2 cellular contexts compared by ENCODE assay signal in genomic region chr11:708511-708910, GRCh38.
TF ChIP-seq lines count a peak whose summit lies in the region.

No MANE protein-coding gene starts in this region.

TF ChIP-seq in HCT116, 20 proteins besides CTCF, POLR2A, EP300 and RAD21:
- TF ChIP-seq EGR1 (IDR thresholded peaks at IDR 0.05; ENCODE audit: low read depth): no peak
- TF ChIP-seq JUND (IDR thresholded peaks at IDR 0.05): no peak
- no peak for TF ChIP-seq SIN3A (IDR thresholded peaks at IDR 0.05; ENCODE audit: low read depth)
- TF ChIP-seq ZFX (IDR thresholded peaks at IDR 0.05): no peak
- TF ChIP-seq ATF3 (IDR thresholded peaks at IDR 0.05): no peak
- no peak for TF ChIP-seq EZH2phosphoT487 (IDR thresholded peaks at IDR 0.05; ENCODE audit: borderline replicate concordance)
- TF ChIP-seq YY1 (IDR thresholded peaks at IDR 0.05; ENCODE audit: extremely low read depth, insufficient replicate concordance, low read depth, low read length): no peak
- no peak for TF ChIP-seq SP1 (IDR thresholded peaks at IDR 0.05; ENCODE audit: low read depth)
- TF ChIP-seq TCF7L2 (IDR thresholded peaks at IDR 0.05; ENCODE audit: borderline replicate concordance, extremely low read depth, insufficient read depth, insufficient read length): no peak
- TF ChIP-seq ZBTB33 (IDR thresholded peaks at IDR 0.05; ENCODE audit: extremely low read depth, insufficient replicate concordance, low read length): no peak
- no peak for TF ChIP-seq FOSL1 (IDR thresholded peaks at IDR 0.05; ENCODE audit: low read depth)
- no peak for TF ChIP-seq ELF1 (IDR thresholded peaks at IDR 0.05; ENCODE audit: borderline replicate concordance, low read depth)
- no peak for TF ChIP-seq CEBPB (IDR thresholded peaks at IDR 0.05; ENCODE audit: low read depth)
- no peak for TF ChIP-seq MAX (IDR thresholded peaks at IDR 0.05)
- no peak for TF ChIP-seq EZH2 (IDR thresholded peaks at IDR 0.05)
- no peak for TF ChIP-seq CBX3 (IDR thresholded peaks at IDR 0.05; ENCODE audit: low read depth)
- TF ChIP-seq REST (IDR thresholded peaks at IDR 0.05; ENCODE audit: low read depth): no peak
- TF ChIP-seq ZNF274 (IDR thresholded peaks at IDR 0.05; ENCODE audit: low read depth, low read length): no peak
- no peak for TF ChIP-seq POLR2AphosphoS5 (IDR thresholded peaks at IDR 0.05; ENCODE audit: low read depth, low read length)

TF ChIP-seq in HepG2, 621 proteins besides CTCF, POLR2A, EP300 and RAD21 (continues in another document):
- TF ChIP-seq MAZ (IDR thresholded peaks at IDR 0.05; ENCODE audit: borderline replicate concordance, low read depth, low read length): no peak
- TF ChIP-seq MAZ (CRISPR knock-in tag; IDR thresholded peaks at IDR 0.05; ENCODE audit: low read depth): no peak
- no peak for TF ChIP-seq RBM22 (optimal IDR thresholded peaks at IDR 0.05; ENCODE audit: low read length)
- TF ChIP-seq USF2 (IDR thresholded peaks at IDR 0.05; ENCODE audit: low read depth, low read length): no peak
- no peak for TF ChIP-seq USF2 (CRISPR knock-in tag; IDR thresholded peaks at IDR 0.05; ENCODE audit: borderline replicate concordance)
- no peak for TF ChIP-seq ZNF563 (CRISPR knock-in tag; IDR thresholded peaks at IDR 0.05)
- 0 out of 2 replicates have a peak, but pooled peaks have one; percentile 54 for TF ChIP-seq HNRNPL (IDR thresholded peaks at IDR 0.05; ENCODE audit: low read depth, low read length)
- no peak for TF ChIP-seq SRF (IDR thresholded peaks at IDR 0.05; ENCODE audit: low read depth, low read length)
- no peak for TF ChIP-seq HMGXB3 (CRISPR knock-in tag; IDR thresholded peaks at IDR 0.05; ENCODE audit: borderline replicate concordance)
- peak; percentile 18 for TF ChIP-seq ZNF407 (CRISPR knock-in tag; IDR thresholded peaks at IDR 0.05; ENCODE audit: not compliant biosample characterization)
- no peak for TF ChIP-seq HDAC2 (CRISPR knock-in tag; IDR thresholded peaks at IDR 0.05)
- TF ChIP-seq SAFB2 (CRISPR knock-in tag; IDR thresholded peaks at IDR 0.05; ENCODE audit: borderline replicate concordance, low read depth): no peak
- TF ChIP-seq ZNF616 (CRISPR knock-in tag; IDR thresholded peaks at IDR 0.05; ENCODE audit: low read depth): peak; percentile 38; the same call in 1 of the 2 replicates
- no peak for TF ChIP-seq MED1 (CRISPR knock-in tag; IDR thresholded peaks at IDR 0.05)
- TF ChIP-seq CREB1 (IDR thresholded peaks at IDR 0.05): no peak
- TF ChIP-seq CREB1 (CRISPR knock-in tag; IDR thresholded peaks at IDR 0.05): no peak
- TF ChIP-seq DNMT3B (CRISPR knock-in tag; conservative IDR thresholded peaks at IDR 0.05): no peak
- TF ChIP-seq PRPF4 (IDR thresholded peaks at IDR 0.05; ENCODE audit: low read depth, low read length, poor library complexity, severe bottlenecking): no peak
- TF ChIP-seq ZNF354B (CRISPR knock-in tag; IDR thresholded peaks at IDR 0.05): no peak
- TF ChIP-seq ZNF558 (CRISPR knock-in tag; IDR thresholded peaks at IDR 0.05; ENCODE audit: borderline replicate concordance): no peak
- no peak for TF ChIP-seq ZBTB46 (CRISPR knock-in tag; IDR thresholded peaks at IDR 0.05; ENCODE audit: borderline replicate concordance)
- TF ChIP-seq WIZ (CRISPR knock-in tag; IDR thresholded peaks at IDR 0.05): no peak
- peak; percentile 38 for TF ChIP-seq HNRNPK (IDR thresholded peaks at IDR 0.05; ENCODE audit: low read depth, low read length, poor library complexity, severe bottlenecking)
- TF ChIP-seq NCOA2 (CRISPR knock-in tag; IDR thresholded peaks at IDR 0.05): no peak
